In the genomic region with DNA sequence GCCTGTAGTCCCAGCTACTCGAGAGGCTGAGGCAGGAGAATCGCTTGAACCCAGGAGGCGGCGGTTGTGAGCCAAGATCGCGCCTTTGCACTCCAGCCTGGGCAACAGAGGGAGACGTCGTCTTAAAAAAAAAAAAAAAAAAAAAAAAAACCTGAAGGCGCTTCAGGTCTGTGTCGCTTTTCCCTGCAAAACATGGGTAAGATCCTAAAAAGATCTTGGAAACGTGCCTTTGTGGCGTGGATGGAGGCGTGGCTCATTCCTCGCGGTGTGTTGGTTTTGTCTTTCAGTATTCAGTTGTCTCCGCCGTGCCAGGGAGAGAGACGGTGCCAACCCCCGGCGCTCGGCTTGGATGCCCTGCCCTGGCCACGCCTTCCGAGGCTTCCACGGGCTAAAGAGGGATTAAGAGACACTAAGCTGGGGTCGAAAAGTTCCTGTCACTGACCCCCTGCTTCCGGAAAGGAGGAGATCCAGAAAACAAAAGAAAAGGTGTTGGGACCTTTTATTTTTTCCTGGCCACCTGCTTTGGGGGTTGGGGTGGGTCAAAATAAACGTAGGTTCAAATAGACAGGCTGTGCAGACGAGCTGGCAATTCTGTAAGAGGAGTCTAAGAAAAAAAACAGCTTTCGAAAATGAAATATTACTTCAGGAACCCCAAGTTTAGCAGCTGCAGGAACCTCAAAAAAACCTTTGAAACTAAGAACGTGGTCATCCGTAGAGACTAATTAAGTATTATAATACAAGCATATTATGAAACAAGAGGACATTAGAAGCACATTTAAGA, we compare ENCODE assay signal across 8 cellular contexts. TPM values are rescaled to one million over a fixed set of nuclear protein-coding genes. Genes with fewer than 3 reads are reported as not detected.
A peak's percentile ranks its signal among the peaks of the same experiment; 100 is the strongest.
DNase-seq lines count a peak whose midpoint lies in the region; ATAC-seq and TF ChIP-seq lines count a peak whose summit lies in the region.

No MANE protein-coding gene starts in this region.

- TF ChIP-seq POLR2A in ovary (IDR thresholded peaks at IDR 0.05) = no peak

- H3K36me3 ChIP-seq in HEK293 (ENCODE audit: control insufficient read depth in 2 of 2, insufficient read depth in 1 of 2, low read length in 2 of 2) = no peaks in the 10 kb centered on the region
- H3K36me3 ChIP-seq in ovary = no peaks in the 10 kb centered on the region

- H3K27ac ChIP-seq in HEK293 (ENCODE audit: extremely low read depth, low read depth, low read length) (peak overlapping the region; percentile 11; the same call in 1 of the 2 replicates), foreskin keratinocyte (peak overlapping the region; percentile 56), ovary (no peak overlapping the region)

- H3K9me3 Mint-ChIP-seq in activated T-cell treated with anti-CD3 and anti-CD28 coated beads, Interleukin-2, amount 50 U/mL, for 4 hours = no peaks in the 10 kb centered on the region

- 2 to 4% (median 3%) methylated on average over 31 of the region's 31 CpGs for WGBS in ovary, 3 donors

- CTCF ChIA-PET in HEK293 (lab: Yijun Ruan, JAX) = interaction anchor here (0.6 to 0.9 kb wide), 3 partner anchors 37 to 45 kb away, joined by 3 read pairs; no protein-coding TSS in a partner anchor

- H3K4me3 Mint-ChIP-seq in activated T-cell treated with anti-CD3 and anti-CD28 coated beads, Interleukin-2, amount 50 U/mL, for 4 hours = peak overlapping the region; percentile 97

- H3K4me1 Mint-ChIP-seq in activated T-cell treated with anti-CD3 and anti-CD28 coated beads, Interleukin-2, amount 50 U/mL, for 4 hours (ENCODE audit: low read depth) = peaks cover 35% of the 10 kb centered on the region

- DNase-seq in DMS153 treated with DMSO at 0.1 percent for 48 hours (lab: John Stamatoyannopoulos, UW; ENCODE audit: unreplicated experiment) (peak; percentile 19), NCI-H748 (lab: John Stamatoyannopoulos, UW; ENCODE audit: unreplicated experiment) (peak; percentile 66), foreskin keratinocyte (peak in 1 of 2 donors; percentile 36), ovary (peak; percentile 15 to 46 (median 22)), inferior parietal cortex (ENCODE audit: extremely low spot score) (no peak)
- DNase-seq in activated T-cell treated with anti-CD3 and anti-CD28 coated beads, Interleukin-2, amount 50 U/mL, for 4 hours = peak; percentile 15

- H3K4me1 ChIP-seq in HEK293 (ENCODE audit: control insufficient read depth, insufficient read depth, low read length) (no peaks in the 10 kb centered on the region; the same call in 1 of the 2 replicates), foreskin keratinocyte (no peaks in the 10 kb centered on the region), ovary (ENCODE audit: insufficient read depth) (peaks cover 1% of the 10 kb centered on the region)

- intact Hi-C loops in ovary (cut with DNase I) = no loop called here

- H3K9me3 ChIP-seq in HEK293 (ENCODE audit: control insufficient read depth, insufficient read depth, low read depth, low read length) (no peaks in the 10 kb centered on the region), ovary (no peaks in the 10 kb centered on the region)

- peak overlapping the region; percentile 86 for H3K4me3 ChIP-seq in HEK293 (ENCODE audit: low read depth, low read length)
- H3K4me3 ChIP-seq in ovary = peak overlapping the region; percentile 74

- no peak for ATAC-seq in activated T-cell treated with anti-CD3 and anti-CD28 coated beads, Interleukin-2, amount 50 U/mL, for 4 hours
- ATAC-seq in foreskin keratinocyte (no peak), GM18519 (IDR thresholded peaks at IDR 0.05; ENCODE audit: low FRiP score, unreplicated experiment) (no peak)

- 0 out of 2 replicates have a peak, but pooled peaks have one; percentile 26 for TF ChIP-seq CTCF in HEK293 (tag by site-specific recombination; IDR thresholded peaks at IDR 0.05)
- TF ChIP-seq CTCF in foreskin keratinocyte (conservative IDR thresholded peaks at IDR 0.05) = peak; percentile 19
- no peak for TF ChIP-seq CTCF in ovary (IDR thresholded peaks at IDR 0.05)

- TF ChIP-seq EP300 in ovary (IDR thresholded peaks at IDR 0.05) = no peak

- H3K27me3 Mint-ChIP-seq in activated T-cell treated with anti-CD3 and anti-CD28 coated beads, Interleukin-2, amount 50 U/mL, for 4 hours (ENCODE audit: low read depth) = no peaks in the 10 kb centered on the region

- POLR2A ChIA-PET in HEK293 (lab: Yijun Ruan, JAX) = interaction anchor here (0.7 to 0.8 kb wide), 3 partner anchors 19 to 35 kb away, joined by 3 to 5 read pairs (median 4); no protein-coding TSS in a partner anchor

- peaks cover 7% of the 10 kb centered on the region for H3K36me3 Mint-ChIP-seq in activated T-cell treated with anti-CD3 and anti-CD28 coated beads, Interleukin-2, amount 50 U/mL, for 4 hours (ENCODE audit: insufficient read depth)

- H3K27me3 ChIP-seq in foreskin keratinocyte (no peaks in the 10 kb centered on the region), ovary (no peaks in the 10 kb centered on the region)

TF ChIP-seq in HEK293, 187 proteins besides CTCF, POLR2A, EP300 and RAD21 (continues in another document):
- TF ChIP-seq ZNF544 (tag by site-specific recombination; IDR thresholded peaks at IDR 0.05) (no peak), ZBTB17 (tag by site-specific recombination; IDR thresholded peaks at IDR 0.05) (peak; percentile 59), ZNF792 (tag by site-specific recombination; IDR thresholded peaks at IDR 0.05) (no peak), ZNF426 (tag by site-specific recombination; IDR thresholded peaks at IDR 0.05) (no peak), ZNF292 (tag by site-specific recombination; IDR thresholded peaks at IDR 0.05; ENCODE audit: borderline replicate concordance, low read depth) (no peak), YY2 (tag by site-specific recombination; IDR thresholded peaks at IDR 0.05) (no peak), ZNF624 (tag by site-specific recombination; IDR thresholded peaks at IDR 0.05) (no peak), ZNF473 (tag by site-specific recombination; IDR thresholded peaks at IDR 0.05) (no peak), ZSCAN16 (tag by site-specific recombination; IDR thresholded peaks at IDR 0.05) (no peak), HOXA7 (CRISPR knock-in tag; IDR thresholded peaks at IDR 0.05; ENCODE audit: borderline replicate concordance) (no peak), ZNF585B (tag by site-specific recombination; IDR thresholded peaks at IDR 0.05) (no peak), ZNF830 (tag by site-specific recombination; IDR thresholded peaks at IDR 0.05; ENCODE audit: low read depth) (no peak), FEZF1 (tag by site-specific recombination; IDR thresholded peaks at IDR 0.05) (no peak)
- TF ChIP-seq, protein P1, sequence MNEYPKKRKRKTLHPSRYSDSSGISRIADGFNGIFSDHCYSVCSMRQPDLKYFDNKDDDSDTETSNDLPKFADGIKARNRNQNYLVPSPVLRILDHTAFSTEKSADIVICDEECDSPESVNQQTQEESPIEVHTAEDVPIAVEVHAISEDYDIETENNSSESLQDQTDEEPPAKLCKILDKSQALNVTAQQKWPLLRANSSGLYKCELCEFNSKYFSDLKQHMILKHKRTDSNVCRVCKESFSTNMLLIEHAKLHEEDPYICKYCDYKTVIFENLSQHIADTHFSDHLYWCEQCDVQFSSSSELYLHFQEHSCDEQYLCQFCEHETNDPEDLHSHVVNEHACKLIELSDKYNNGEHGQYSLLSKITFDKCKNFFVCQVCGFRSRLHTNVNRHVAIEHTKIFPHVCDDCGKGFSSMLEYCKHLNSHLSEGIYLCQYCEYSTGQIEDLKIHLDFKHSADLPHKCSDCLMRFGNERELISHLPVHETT (tag by site-specific recombination; IDR thresholded peaks at IDR 0.05) = no peak
- TF ChIP-seq, protein P2, sequence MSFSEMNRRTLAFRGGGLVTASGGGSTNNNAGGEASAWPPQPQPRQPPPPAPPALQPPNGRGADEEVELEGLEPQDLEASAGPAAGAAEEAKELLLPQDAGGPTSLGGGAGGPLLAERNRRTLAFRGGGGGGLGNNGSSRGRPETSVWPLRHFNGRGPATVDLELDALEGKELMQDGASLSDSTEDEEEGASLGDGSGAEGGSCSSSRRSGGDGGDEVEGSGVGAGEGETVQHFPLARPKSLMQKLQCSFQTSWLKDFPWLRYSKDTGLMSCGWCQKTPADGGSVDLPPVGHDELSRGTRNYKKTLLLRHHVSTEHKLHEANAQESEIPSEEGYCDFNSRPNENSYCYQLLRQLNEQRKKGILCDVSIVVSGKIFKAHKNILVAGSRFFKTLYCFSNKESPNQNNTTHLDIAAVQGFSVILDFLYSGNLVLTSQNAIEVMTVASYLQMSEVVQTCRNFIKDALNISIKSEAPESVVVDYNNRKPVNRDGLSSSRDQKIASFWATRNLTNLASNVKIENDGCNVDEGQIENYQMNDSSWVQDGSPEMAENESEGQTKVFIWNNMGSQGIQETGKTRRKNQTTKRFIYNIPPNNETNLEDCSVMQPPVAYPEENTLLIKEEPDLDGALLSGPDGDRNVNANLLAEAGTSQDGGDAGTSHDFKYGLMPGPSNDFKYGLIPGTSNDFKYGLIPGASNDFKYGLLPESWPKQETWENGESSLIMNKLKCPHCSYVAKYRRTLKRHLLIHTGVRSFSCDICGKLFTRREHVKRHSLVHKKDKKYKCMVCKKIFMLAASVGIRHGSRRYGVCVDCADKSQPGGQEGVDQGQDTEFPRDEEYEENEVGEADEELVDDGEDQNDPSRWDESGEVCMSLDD (tag by site-specific recombination; IDR thresholded peaks at IDR 0.05) = no peak; the same call in 1 of the 2 replicates
- TF ChIP-seq, protein P3, sequence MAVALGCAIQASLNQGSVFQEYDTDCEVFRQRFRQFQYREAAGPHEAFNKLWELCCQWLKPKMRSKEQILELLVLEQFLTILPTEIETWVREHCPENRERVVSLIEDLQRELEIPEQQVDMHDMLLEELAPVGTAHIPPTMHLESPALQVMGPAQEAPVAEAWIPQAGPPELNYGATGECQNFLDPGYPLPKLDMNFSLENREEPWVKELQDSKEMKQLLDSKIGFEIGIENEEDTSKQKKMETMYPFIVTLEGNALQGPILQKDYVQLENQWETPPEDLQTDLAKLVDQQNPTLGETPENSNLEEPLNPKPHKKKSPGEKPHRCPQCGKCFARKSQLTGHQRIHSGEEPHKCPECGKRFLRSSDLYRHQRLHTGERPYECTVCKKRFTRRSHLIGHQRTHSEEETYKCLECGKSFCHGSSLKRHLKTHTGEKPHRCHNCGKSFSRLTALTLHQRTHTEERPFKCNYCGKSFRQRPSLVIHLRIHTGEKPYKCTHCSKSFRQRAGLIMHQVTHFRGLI (tag by site-specific recombination; IDR thresholded peaks at IDR 0.05) = no peak

RNA-seq across cellular contexts. Expression of a gene that starts 1.1 kb away (rescaled TPM):
- 10 to 100 TPM; 33.8 to 46.3 (median 42.4) TPM for total RNA-seq in activated T-cell treated with anti-CD3 and anti-CD28 coated beads, Interleukin-2, amount 50 U/mL, for 4 hours
- total RNA-seq in foreskin keratinocyte (43.8 and 51.7 TPM in 2 replicates), ovary (10 to 100 TPM in 3 of 7 donors, 1 to 10 TPM in 4; 3.7 to 20.8 (median 8.5) TPM)
- polyA plus RNA-seq in foreskin keratinocyte (25.3 and 25.5 TPM in 2 replicates), ovary (1 to 10 TPM; 4.0 to 7.5 TPM)

Comparison
In these comparisons a context has a peak if more than half of its experiments do, and no peak if none do; other contexts are left out.
1. H3K27ac ChIP-seq: peak in HEK293 (single experiment) and foreskin keratinocyte (single experiment); none in ovary (0 of 2).
2. CTCF ChIP-seq: peak in HEK293 (single experiment) and foreskin keratinocyte (single experiment); none in ovary (0 of 3).